In the genomic region with DNA sequence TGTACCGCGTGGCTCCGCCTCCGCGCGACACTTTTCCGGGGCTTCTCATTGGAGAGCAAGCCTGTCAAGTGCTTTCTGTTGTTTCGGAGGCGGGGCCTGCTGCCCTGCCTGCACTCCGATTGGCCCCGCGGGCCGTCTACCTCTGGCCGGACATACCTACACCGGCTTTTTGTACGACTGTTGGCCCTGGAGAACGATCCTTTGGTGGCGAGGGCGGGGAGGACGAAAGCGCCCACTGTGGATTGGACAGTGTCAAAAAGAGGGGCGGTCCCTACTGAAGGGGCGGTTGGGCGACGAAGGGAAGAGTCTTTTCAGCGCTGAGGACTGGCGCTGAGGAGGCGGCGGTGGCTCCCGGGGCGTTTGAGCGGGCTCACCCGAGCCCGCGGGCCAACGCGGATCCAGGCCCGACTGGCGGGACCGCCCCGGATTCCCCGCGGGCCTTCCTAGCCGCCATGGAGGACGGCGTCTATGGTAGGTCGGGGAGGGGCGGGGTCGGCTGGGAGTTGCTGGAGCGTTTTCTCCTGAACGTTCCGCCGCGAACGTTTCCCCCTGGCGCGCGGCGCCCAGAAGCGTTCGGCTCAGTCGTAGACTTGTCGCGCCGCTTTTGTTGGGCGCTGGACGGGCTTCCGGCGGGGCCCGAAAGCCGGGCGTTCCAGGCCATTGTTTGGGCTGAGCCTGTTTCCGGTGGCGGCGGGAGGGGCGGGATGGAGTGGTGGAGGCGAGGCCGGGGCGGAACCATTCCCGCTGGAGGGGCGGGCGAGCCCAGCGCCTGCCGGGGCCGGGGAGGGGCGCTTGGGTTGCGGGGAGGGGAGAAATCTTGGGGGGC, we compare ENCODE assay signal across 1 cellular context.
TF ChIP-seq lines count a peak whose summit lies in the region.

A gene with protein sequence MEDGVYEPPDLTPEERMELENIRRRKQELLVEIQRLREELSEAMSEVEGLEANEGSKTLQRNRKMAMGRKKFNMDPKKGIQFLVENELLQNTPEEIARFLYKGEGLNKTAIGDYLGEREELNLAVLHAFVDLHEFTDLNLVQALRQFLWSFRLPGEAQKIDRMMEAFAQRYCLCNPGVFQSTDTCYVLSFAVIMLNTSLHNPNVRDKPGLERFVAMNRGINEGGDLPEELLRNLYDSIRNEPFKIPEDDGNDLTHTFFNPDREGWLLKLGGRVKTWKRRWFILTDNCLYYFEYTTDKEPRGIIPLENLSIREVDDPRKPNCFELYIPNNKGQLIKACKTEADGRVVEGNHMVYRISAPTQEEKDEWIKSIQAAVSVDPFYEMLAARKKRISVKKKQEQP (plus strand): TSS at position 314 of the 826 bp plus-strand sequence. CDS start 139 bp downstream, at position 453.

TF ChIP-seq in HepG2, 621 proteins besides CTCF, POLR2A, EP300 and RAD21 (continued from another document and continues in another):
- TF ChIP-seq EHMT2 (IDR thresholded peaks at IDR 0.05; ENCODE audit: borderline replicate concordance, low read depth, low read length) (no peak), KDM2A (CRISPR knock-in tag; IDR thresholded peaks at IDR 0.05; ENCODE audit: borderline replicate concordance, low read depth) (peak; percentile 44; the same call in 1 of the 2 replicates), ZNF589 (CRISPR knock-in tag; conservative IDR thresholded peaks at IDR 0.05) (no peak), ZFP41 (CRISPR knock-in tag; IDR thresholded peaks at IDR 0.05; ENCODE audit: borderline replicate concordance) (no peak), U2AF1 (optimal IDR thresholded peaks at IDR 0.05; ENCODE audit: low read depth, low read length) (no peak), IRX3 (CRISPR knock-in tag; IDR thresholded peaks at IDR 0.05; ENCODE audit: borderline replicate concordance, low read depth) (peak; percentile 35; the same call in 1 of the 2 replicates), NFATC3 (CRISPR knock-in tag; IDR thresholded peaks at IDR 0.05) (no peak), ZNF850 (CRISPR knock-in tag; conservative IDR thresholded peaks at IDR 0.05) (no peak), ZMAT3 (CRISPR knock-in tag; conservative IDR thresholded peaks at IDR 0.05) (peak; percentile 81), CHD2 (IDR thresholded peaks at IDR 0.05; ENCODE audit: low read depth, low read length) (peak; percentile 72), TRAFD1 (CRISPR knock-in tag; IDR thresholded peaks at IDR 0.05; ENCODE audit: borderline replicate concordance) (no peak), ZNF572 (CRISPR knock-in tag; IDR thresholded peaks at IDR 0.05) (no peak), SYNCRIP (IDR thresholded peaks at IDR 0.05; ENCODE audit: insufficient read depth, low read depth, low read length) (no peak), TCF7L2 (IDR thresholded peaks at IDR 0.05; ENCODE audit: low read depth, low read length) (no peak), HNF4A (CRISPR knock-in tag; IDR thresholded peaks at IDR 0.05) (no peak), TERF1 (CRISPR knock-in tag; IDR thresholded peaks at IDR 0.05) (no peak), FOXK2 (IDR thresholded peaks at IDR 0.05) (no peak), HMG20A (CRISPR knock-in tag; IDR thresholded peaks at IDR 0.05; ENCODE audit: borderline replicate concordance) (no peak), MTF2 (CRISPR knock-in tag; IDR thresholded peaks at IDR 0.05; ENCODE audit: borderline replicate concordance) (no peak), ZNF784 (CRISPR knock-in tag; IDR thresholded peaks at IDR 0.05; ENCODE audit: borderline replicate concordance) (no peak), CENPBD1 (CRISPR knock-in tag; IDR thresholded peaks at IDR 0.05; ENCODE audit: borderline replicate concordance, low read depth) (no peak), ZNF18 (CRISPR knock-in tag; IDR thresholded peaks at IDR 0.05; ENCODE audit: insufficient replicate concordance) (peak; percentile 43), TBL1XR1 (IDR thresholded peaks at IDR 0.05; ENCODE audit: borderline replicate concordance, low read length, partially characterized antibody) (no peak), BRF2 (CRISPR knock-in tag; IDR thresholded peaks at IDR 0.05) (0 out of 2 replicates have a peak, but pooled peaks have one; percentile 61), TRIM22 (IDR thresholded peaks at IDR 0.05) (no peak), GPBP1L1 (CRISPR knock-in tag; IDR thresholded peaks at IDR 0.05) (no peak), ZNF746 (CRISPR knock-in tag; IDR thresholded peaks at IDR 0.05) (no peak; the same call in 1 of the 2 replicates), FOXP4 (CRISPR knock-in tag; IDR thresholded peaks at IDR 0.05) (peak; percentile 50; the same call in 1 of the 2 replicates), ZKSCAN5 (CRISPR knock-in tag; IDR thresholded peaks at IDR 0.05) (no peak), SALL1 (CRISPR knock-in tag; IDR thresholded peaks at IDR 0.05) (peak; percentile 16; the same call in 1 of the 2 replicates), PAF1 (CRISPR knock-in tag; IDR thresholded peaks at IDR 0.05) (no peak), ESRRA (CRISPR knock-in tag; IDR thresholded peaks at IDR 0.05; ENCODE audit: low read depth) (no peak; the same call in 1 of the 2 replicates), ZBTB3 (CRISPR knock-in tag; IDR thresholded peaks at IDR 0.05; ENCODE audit: borderline replicate concordance, low read depth) (no peak), NR1H2 (CRISPR knock-in tag; IDR thresholded peaks at IDR 0.05; ENCODE audit: borderline replicate concordance, low read depth) (no peak)
- TF ChIP-seq, protein P1, sequence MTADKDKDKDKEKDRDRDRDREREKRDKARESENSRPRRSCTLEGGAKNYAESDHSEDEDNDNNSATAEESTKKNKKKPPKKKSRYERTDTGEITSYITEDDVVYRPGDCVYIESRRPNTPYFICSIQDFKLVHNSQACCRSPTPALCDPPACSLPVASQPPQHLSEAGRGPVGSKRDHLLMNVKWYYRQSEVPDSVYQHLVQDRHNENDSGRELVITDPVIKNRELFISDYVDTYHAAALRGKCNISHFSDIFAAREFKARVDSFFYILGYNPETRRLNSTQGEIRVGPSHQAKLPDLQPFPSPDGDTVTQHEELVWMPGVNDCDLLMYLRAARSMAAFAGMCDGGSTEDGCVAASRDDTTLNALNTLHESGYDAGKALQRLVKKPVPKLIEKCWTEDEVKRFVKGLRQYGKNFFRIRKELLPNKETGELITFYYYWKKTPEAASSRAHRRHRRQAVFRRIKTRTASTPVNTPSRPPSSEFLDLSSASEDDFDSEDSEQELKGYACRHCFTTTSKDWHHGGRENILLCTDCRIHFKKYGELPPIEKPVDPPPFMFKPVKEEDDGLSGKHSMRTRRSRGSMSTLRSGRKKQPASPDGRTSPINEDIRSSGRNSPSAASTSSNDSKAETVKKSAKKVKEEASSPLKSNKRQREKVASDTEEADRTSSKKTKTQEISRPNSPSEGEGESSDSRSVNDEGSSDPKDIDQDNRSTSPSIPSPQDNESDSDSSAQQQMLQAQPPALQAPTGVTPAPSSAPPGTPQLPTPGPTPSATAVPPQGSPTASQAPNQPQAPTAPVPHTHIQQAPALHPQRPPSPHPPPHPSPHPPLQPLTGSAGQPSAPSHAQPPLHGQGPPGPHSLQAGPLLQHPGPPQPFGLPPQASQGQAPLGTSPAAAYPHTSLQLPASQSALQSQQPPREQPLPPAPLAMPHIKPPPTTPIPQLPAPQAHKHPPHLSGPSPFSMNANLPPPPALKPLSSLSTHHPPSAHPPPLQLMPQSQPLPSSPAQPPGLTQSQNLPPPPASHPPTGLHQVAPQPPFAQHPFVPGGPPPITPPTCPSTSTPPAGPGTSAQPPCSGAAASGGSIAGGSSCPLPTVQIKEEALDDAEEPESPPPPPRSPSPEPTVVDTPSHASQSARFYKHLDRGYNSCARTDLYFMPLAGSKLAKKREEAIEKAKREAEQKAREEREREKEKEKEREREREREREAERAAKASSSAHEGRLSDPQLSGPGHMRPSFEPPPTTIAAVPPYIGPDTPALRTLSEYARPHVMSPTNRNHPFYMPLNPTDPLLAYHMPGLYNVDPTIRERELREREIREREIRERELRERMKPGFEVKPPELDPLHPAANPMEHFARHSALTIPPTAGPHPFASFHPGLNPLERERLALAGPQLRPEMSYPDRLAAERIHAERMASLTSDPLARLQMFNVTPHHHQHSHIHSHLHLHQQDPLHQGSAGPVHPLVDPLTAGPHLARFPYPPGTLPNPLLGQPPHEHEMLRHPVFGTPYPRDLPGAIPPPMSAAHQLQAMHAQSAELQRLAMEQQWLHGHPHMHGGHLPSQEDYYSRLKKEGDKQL (CRISPR knock-in tag; IDR thresholded peaks at IDR 0.05; ENCODE audit: low read depth), result no peak
